In genomic region chr5:154793599-154794524, GRCh38 we compare ENCODE assay signal across 18 cellular contexts. TPM values are rescaled to one million over a fixed set of nuclear protein-coding genes. Genes with fewer than 3 reads are reported as not detected.
DNase-seq lines count a peak whose midpoint lies in the region; ATAC-seq, FAIRE-seq and TF ChIP-seq lines count a peak whose summit lies in the region.
"Had no signal": no experiment of that assay in that cellular context is flagged by ENCODE, and none has a peak within 500 bp of the region (broad histone marks: within the 10 kb centered on the region; RNA-seq: fewer than 3 reads in every experiment).

No MANE protein-coding gene starts in this region.

- H4K20me1 ChIP-seq in endothelial cell of umbilical vein (replicated peaks; ENCODE audit: control insufficient read depth, extremely low read depth, insufficient read depth, low read length) = no peaks in the 10 kb centered on the region

- POLR2A ChIA-PET in endothelial cell of umbilical vein (lab: Charles Lee) = interaction anchor here (1.1 kb wide), 1 partner anchor 282 kb away, joined by 3 read pairs; no protein-coding TSS in a partner anchor

- H3K4me3 ChIP-seq in ACC112 (ENCODE audit: low read depth, low read length) = no peak overlapping the region
- no peak overlapping the region for H3K4me3 ChIP-seq in endothelial cell of umbilical vein (replicated peaks in 1 of 3; ENCODE audit: insufficient read depth in 1 of 3, low read depth in 1 of 3, low read length in 3 of 3)
- H3K4me3 ChIP-seq: gastrocnemius medialis had no signal

- no peak for TF ChIP-seq POLR2A in endothelial cell of umbilical vein (IDR thresholded peaks at IDR 0.05; ENCODE audit: low read depth, low read length)

- H3K79me2 ChIP-seq in ACC112 (ENCODE audit: control insufficient read depth, insufficient read depth, low read length, unreplicated experiment) = peaks cover 50% of the 10 kb centered on the region
- peaks cover 41% of the 10 kb centered on the region for H3K79me2 ChIP-seq in endothelial cell of umbilical vein (ENCODE audit: control insufficient read depth, insufficient read depth, low read length)

- no peaks in the 10 kb centered on the region for H3K9me1 ChIP-seq in endothelial cell of umbilical vein (replicated peaks; ENCODE audit: control insufficient read depth, extremely low read depth, insufficient read depth, low read length)

- H3K27ac Mint-ChIP-seq in HFFc6 = peak overlapping the region; percentile 48
- H3K27ac Mint-ChIP-seq in mesothelial cell of epicardium = peak overlapping the region; percentile 76
- no peak overlapping the region for H3K27ac Mint-ChIP-seq in activated CD4-positive, alpha-beta T cell treated with anti-CD3 and anti-CD28 coated beads, Interleukin-2, amount 10 ng/mL, durations not matched to agents 24 days and 14 days
- H3K27ac Mint-ChIP-seq: activated CD4-positive, alpha-beta memory T cell treated with anti-CD3 and anti-CD28 coated beads for 36 hours; stimulated activated effector memory CD8-positive, alpha-beta T cell treated with anti-CD3 and anti-CD28 coated beads, Interleukin-12 subunit alpha, Interleukin-12 subunit beta, amount 100 ng/mL, for 72 hours had no signal

- no peaks in the 10 kb centered on the region for H3K9me3 ChIP-seq in endothelial cell of umbilical vein (replicated peaks; ENCODE audit: control insufficient read depth, insufficient read depth, low read length)
- H3K9me3 ChIP-seq: BE2C, gastrocnemius medialis had no signal

- H3K36me3 ChIP-seq in ACC112 (ENCODE audit: insufficient read depth, low read length) (peaks cover 28% of the 10 kb centered on the region), endothelial cell of umbilical vein (ENCODE audit: control insufficient read depth in 2 of 2, extremely low read depth in 1 of 2, insufficient read depth in 2 of 2, low read length in 2 of 2) (peaks cover 28 to 32% of the 10 kb centered on the region in 2 experiments)

- H3K27me3 ChIP-seq in ACC112 (ENCODE audit: insufficient read depth, low read length) (no peaks in the 10 kb centered on the region), endothelial cell of umbilical vein (ENCODE audit: control insufficient read depth in 2 of 2, insufficient read depth in 2 of 2, low read length in 2 of 2) (no peaks in the 10 kb centered on the region)
- H3K27me3 ChIP-seq: BE2C, gastrocnemius medialis had no signal

- H3K36me3 Mint-ChIP-seq in HFFc6 (ENCODE audit: low read depth) (peaks cover 29% of the 10 kb centered on the region), mesothelial cell of epicardium (peaks cover 29% of the 10 kb centered on the region)
- H3K36me3 Mint-ChIP-seq in activated CD4-positive, alpha-beta T cell treated with anti-CD3 and anti-CD28 coated beads, Interleukin-2, amount 10 ng/mL, durations not matched to agents 24 days and 14 days (ENCODE audit: low read depth) = peaks cover 57% of the 10 kb centered on the region

- H3K27ac ChIP-seq in ACC112 (ENCODE audit: low read depth, low read length) (peak overlapping the region; percentile 41), endothelial cell of umbilical vein (ENCODE audit: insufficient read depth, low read depth, low read length) (no peak overlapping the region)
- H3K27ac ChIP-seq: KMS-11 had no signal

- BruUV-seq in endothelial cell of umbilical vein (replicated peaks; lab: Mats Ljungman, UMichigan) = no TSS peak

- CTCF ChIA-PET in endothelial cell of umbilical vein (lab: Charles Lee) = interaction anchor here (1.0 to 2.0 kb wide), 3 partner anchors 10 to 144 kb away, joined by 4 to 12 read pairs (median 6); no protein-coding TSS in a partner anchor

- no peak overlapping the region for H3K4me2 ChIP-seq in endothelial cell of umbilical vein (ENCODE audit: insufficient read depth, low read length)
- H3K4me2 ChIP-seq: KMS-11 had no signal

- H3K9ac ChIP-seq in endothelial cell of umbilical vein (replicated peaks; ENCODE audit: extremely low read depth, insufficient read depth, low read length) = no peak overlapping the region
- H3K9ac ChIP-seq: KMS-11 had no signal

- no peak for ATAC-seq in GM18861 (IDR thresholded peaks at IDR 0.05; ENCODE audit: unreplicated experiment)
- ATAC-seq: gastrocnemius medialis; stimulated activated effector memory CD8-positive, alpha-beta T cell treated with anti-CD3 and anti-CD28 coated beads, Interleukin-12 subunit alpha, Interleukin-12 subunit beta, amount 100 ng/mL, for 72 hours had no signal

- H3K9me3 Mint-ChIP-seq in HFFc6 (no peaks in the 10 kb centered on the region), mesothelial cell of epicardium (no peaks in the 10 kb centered on the region)
- H3K9me3 Mint-ChIP-seq in activated CD4-positive, alpha-beta T cell treated with anti-CD3 and anti-CD28 coated beads, Interleukin-2, amount 10 ng/mL, durations not matched to agents 24 days and 14 days = no peaks in the 10 kb centered on the region
- H3K9me3 Mint-ChIP-seq: activated CD4-positive, alpha-beta memory T cell treated with anti-CD3 and anti-CD28 coated beads for 36 hours; stimulated activated effector memory CD8-positive, alpha-beta T cell treated with anti-CD3 and anti-CD28 coated beads, Interleukin-12 subunit alpha, Interleukin-12 subunit beta, amount 100 ng/mL, for 72 hours had no signal

- H2AFZ ChIP-seq in ACC112 (ENCODE audit: low read length, unreplicated experiment) (no peak overlapping the region), endothelial cell of umbilical vein (ENCODE audit: low read depth, low read length) (no peak overlapping the region)

- dilution Hi-C loops in endothelial cell of umbilical vein (cut with MboI; ENCODE audit: extremely low pct_ligation_motif_present, low sequenced_read_pairs) = no loop called here

- TF ChIP-seq CTCF in HFFc6 (IDR thresholded peaks at IDR 0.05) (no peak), endothelial cell of umbilical vein (IDR thresholded peaks at IDR 0.05; ENCODE audit: extremely low read depth in 1 of 2, insufficient read depth in 1 of 2, low read depth in 1 of 2, low read length in 2 of 2) (no peak), mesothelial cell of epicardium (IDR thresholded peaks at IDR 0.05; ENCODE audit: unreplicated experiment) (no peak)

- H3K4me1 ChIP-seq in ACC112 (ENCODE audit: control insufficient read depth, insufficient read depth, low read length, unreplicated experiment) (peaks cover 20% of the 10 kb centered on the region), endothelial cell of umbilical vein (ENCODE audit: control insufficient read depth, extremely low read depth, insufficient read depth, low read length) (peaks cover 13% of the 10 kb centered on the region)
- H3K4me1 ChIP-seq: BE2C had no signal

- H3K4me1 Mint-ChIP-seq in HFFc6 (ENCODE audit: low read depth) = peaks cover 35% of the 10 kb centered on the region
- peaks cover 15% of the 10 kb centered on the region for H3K4me1 Mint-ChIP-seq in mesothelial cell of epicardium
- H3K4me1 Mint-ChIP-seq in activated CD4-positive, alpha-beta T cell treated with anti-CD3 and anti-CD28 coated beads, Interleukin-2, amount 10 ng/mL, durations not matched to agents 24 days and 14 days = peaks cover 3% of the 10 kb centered on the region

- peaks cover 2% of the 10 kb centered on the region; the same call in 1 of the 2 replicates for H3K27me3 Mint-ChIP-seq in HFFc6 (ENCODE audit: insufficient read depth)
- H3K27me3 Mint-ChIP-seq in mesothelial cell of epicardium (ENCODE audit: low read depth) = no peaks in the 10 kb centered on the region
- H3K27me3 Mint-ChIP-seq in activated CD4-positive, alpha-beta T cell treated with anti-CD3 and anti-CD28 coated beads, Interleukin-2, amount 10 ng/mL, durations not matched to agents 24 days and 14 days = no peaks in the 10 kb centered on the region
- H3K27me3 Mint-ChIP-seq: activated CD4-positive, alpha-beta memory T cell treated with anti-CD3 and anti-CD28 coated beads for 36 hours had no signal

- no peak for FAIRE-seq in endothelial cell of umbilical vein (lab: Jason Lieb, UNC)

- no peak for DNase-seq in HFFc6
- DNase-seq in endothelial cell of umbilical vein (ENCODE audit: low read depth, low spot score) = peak; percentile 45
- no peak for DNase-seq in mesothelial cell of epicardium (ENCODE audit: low spot score in 2 of 2, unreplicated experiment in 2 of 2)
- DNase-seq in GM19240 (ENCODE audit: insufficient read length, low spot score) = no peak
- no peak for DNase-seq in activated CD4-positive, alpha-beta T cell treated with anti-CD3 and anti-CD28 coated beads, Interleukin-2, amount 10 ng/mL, durations not matched to agents 24 days and 14 days
- no peak for DNase-seq in hepatic stellate cell (ENCODE audit: low spot score)
- DNase-seq: activated CD4-positive, alpha-beta memory T cell treated with anti-CD3 and anti-CD28 coated beads for 36 hours; activated naive CD4-positive, alpha-beta T cell treated with Interleukin-2 at 50 U/mL for 16 hours; BE2C; gastrocnemius medialis; left colon; NCI-H2081 treated with DMSO at 0.1 percent for 48 hours; stimulated activated CD4-positive, alpha-beta T cell treated with anti-CD3 and anti-CD28 coated beads, Interleukin-2, amount 100 ng/mL, for 24 hours had no signal

- H3K4me3 Mint-ChIP-seq in HFFc6 = peak overlapping the region; percentile 28
- no peak overlapping the region for H3K4me3 Mint-ChIP-seq in mesothelial cell of epicardium
- H3K4me3 Mint-ChIP-seq in activated CD4-positive, alpha-beta T cell treated with anti-CD3 and anti-CD28 coated beads, Interleukin-2, amount 10 ng/mL, durations not matched to agents 24 days and 14 days = no peak overlapping the region
- H3K4me3 Mint-ChIP-seq: activated CD4-positive, alpha-beta memory T cell treated with anti-CD3 and anti-CD28 coated beads for 36 hours; stimulated activated effector memory CD8-positive, alpha-beta T cell treated with anti-CD3 and anti-CD28 coated beads, Interleukin-12 subunit alpha, Interleukin-12 subunit beta, amount 100 ng/mL, for 72 hours had no signal

- intact Hi-C loops in endothelial cell of umbilical vein (cut with micrococcal nuclease) = loop anchor here (5.0 kb wide), 1 partner anchor 37 kb away; the partner anchor contains the start of gene LARP1
- intact Hi-C loops in activated CD4-positive, alpha-beta T cell treated with anti-CD3 and anti-CD28 coated beads, Interleukin-2, amount 10 ng/mL, durations not matched to agents 24 days and 14 days (cut with micrococcal nuclease) = no loop called here

RNA-seq across cellular contexts. Expression of gene LARP1, which starts 38.7 kb away (rescaled TPM):
- 100 to 1,000 TPM; 204 to 228 (median 208) TPM for total RNA-seq in HFFc6 (2021; fragmentation: NEBNext Ultra II Directional; extraction: Animal tissue kit (Norgen Biotek cat#: 25700))
- total RNA-seq in endothelial cell of umbilical vein = 227 and 252 TPM in 2 replicates
- polyA plus RNA-seq in endothelial cell of umbilical vein = 57.1 and 70.4 TPM in 2 replicates
- polyA plus RNA-seq in endothelial cell of umbilical vein (2011; cell fraction: cytosol; rRNA removed) = 74.0 and 83.1 TPM in 2 replicates
- polyA plus RNA-seq in endothelial cell of umbilical vein (2011; cell fraction: nucleus; rRNA removed) = 155 and 162 TPM in 2 replicates
- 86.8 and 99.9 TPM in 2 replicates for polyA plus RNA-seq in endothelial cell of umbilical vein (2012)
- 120 and 127 TPM in 2 replicates for polyA minus RNA-seq in endothelial cell of umbilical vein
- 87.9 TPM for polyA minus RNA-seq in endothelial cell of umbilical vein (2011; cell fraction: cytosol; rRNA and poly(A)+ RNA removed)
- polyA minus RNA-seq in endothelial cell of umbilical vein (2011; cell fraction: nucleus; rRNA and poly(A)+ RNA removed) = 92.8 and 116 TPM in 2 replicates
- 245 to 249 TPM (median 245 TPM) in 3 replicates for total RNA-seq in mesothelial cell of epicardium
- total RNA-seq in activated CD4-positive, alpha-beta T cell treated with anti-CD3 and anti-CD28 coated beads, Interleukin-2, amount 10 ng/mL, durations not matched to agents 24 days and 14 days = 331 and 348 TPM in 2 replicates

RNA-seq across cellular contexts. Expression of gene FAXDC2, which starts 56.5 kb away (rescaled TPM):
- total RNA-seq in HFFc6 (2021; fragmentation: NEBNext Ultra II Directional; extraction: Animal tissue kit (Norgen Biotek cat#: 25700)) = 1 to 10 TPM; 3.1 to 4.7 (median 3.6) TPM
- total RNA-seq in endothelial cell of umbilical vein (5.8 and 8.3 TPM in 2 replicates), mesothelial cell of epicardium (30.6 to 33.9 TPM (median 33.8 TPM) in 3 replicates)
- 12.0 and 13.4 TPM in 2 replicates for polyA plus RNA-seq in endothelial cell of umbilical vein
- polyA plus RNA-seq in endothelial cell of umbilical vein (2011; cell fraction: cytosol; rRNA removed) = 6.5 and 6.9 TPM in 2 replicates
- polyA plus RNA-seq in endothelial cell of umbilical vein (2011; cell fraction: nucleus; rRNA removed) = 11.8 and 15.0 TPM in 2 replicates
- polyA plus RNA-seq in endothelial cell of umbilical vein (2012) = 3.4 and 4.9 TPM in 2 replicates
- polyA minus RNA-seq in endothelial cell of umbilical vein = 23.7 and 32.5 TPM in 2 replicates
- polyA minus RNA-seq in endothelial cell of umbilical vein (2011; cell fraction: cytosol; rRNA and poly(A)+ RNA removed) = not detected
- 10.7 and 12.4 TPM in 2 replicates for polyA minus RNA-seq in endothelial cell of umbilical vein (2011; cell fraction: nucleus; rRNA and poly(A)+ RNA removed)
- total RNA-seq in activated CD4-positive, alpha-beta T cell treated with anti-CD3 and anti-CD28 coated beads, Interleukin-2, amount 10 ng/mL, durations not matched to agents 24 days and 14 days = not detected in 2 replicates
- total RNA-seq: activated CD4-positive, alpha-beta memory T cell treated with anti-CD3 and anti-CD28 coated beads for 36 hours; T-helper 1 cell treated with Interleukin-12 subunit alpha and Interleukin-12 subunit beta and Interleukin-4 antibody, amounts not matched to agents 30 ng/mL and 1 ng/mL, for 36 hours had no signal
